In genomic region chr7:115252461-115252860, GRCh38 we compare ENCODE assay signal across 26 cellular contexts.
"Had no signal": no experiment of that assay in that cellular context is flagged by ENCODE, and none has a peak within 500 bp of the region (broad histone marks: within the 10 kb centered on the region; RNA-seq: fewer than 3 reads in every experiment).

No MANE protein-coding gene starts in this region.

- H3K27ac ChIP-seq: colonic mucosa, esophagus muscularis mucosa, foreskin keratinocyte, heart right ventricle, lower lobe of right lung, pancreas, right lobe of liver, suprapubic skin, transverse colon, vagina had no signal

- H3K36me3 ChIP-seq: colonic mucosa, esophagus muscularis mucosa, heart right ventricle, lower lobe of right lung, pancreas, right lobe of liver, suprapubic skin, transverse colon, vagina had no signal

- H3K4me1 Mint-ChIP-seq: immature natural killer cell; memory B cell; natural killer cell; stimulated activated naive CD8-positive, alpha-beta T cell treated with anti-CD3 and anti-CD28 coated beads, Interleukin-15, amount 100 ng/mL, for 72 hours had no signal

- H3K27me3 ChIP-seq: colonic mucosa, esophagus muscularis mucosa, foreskin keratinocyte, heart right ventricle, pancreas, right lobe of liver, suprapubic skin, transverse colon, vagina had no signal

- H3K27ac Mint-ChIP-seq: dendritic cell treated with granulocyte-macrophage colony-stimulating factor and Interleukin-4, amounts not matched to agents 40 ng/mL and 50 ng/mL, for 4 days; endodermal cell; immature natural killer cell; memory B cell; natural killer cell; stimulated activated naive CD8-positive, alpha-beta T cell treated with anti-CD3 and anti-CD28 coated beads, Interleukin-15, amount 100 ng/mL, for 72 hours had no signal

- H3K36me3 Mint-ChIP-seq: immature natural killer cell, memory B cell, natural killer cell had no signal

- H3K4me3 ChIP-seq: colonic mucosa, esophagus muscularis mucosa, heart right ventricle, lower lobe of right lung, pancreas, right lobe of liver, suprapubic skin, transverse colon, vagina had no signal

- H3K9me3 Mint-ChIP-seq: dendritic cell treated with granulocyte-macrophage colony-stimulating factor and Interleukin-4, amounts not matched to agents 40 ng/mL and 50 ng/mL, for 4 days; natural killer cell; stimulated activated naive CD8-positive, alpha-beta T cell treated with anti-CD3 and anti-CD28 coated beads, Interleukin-15, amount 100 ng/mL, for 72 hours had no signal

- H3K4me1 ChIP-seq: colonic mucosa, esophagus muscularis mucosa, heart right ventricle, lower lobe of right lung, pancreas, right lobe of liver, suprapubic skin, transverse colon, vagina had no signal

- H3K4me3 Mint-ChIP-seq: dendritic cell treated with granulocyte-macrophage colony-stimulating factor and Interleukin-4, amounts not matched to agents 40 ng/mL and 50 ng/mL, for 4 days; endodermal cell; immature natural killer cell; memory B cell; natural killer cell; stimulated activated naive CD8-positive, alpha-beta T cell treated with anti-CD3 and anti-CD28 coated beads, Interleukin-15, amount 100 ng/mL, for 72 hours had no signal

- ATAC-seq: foreskin keratinocyte; heart right ventricle; left ventricle myocardium superior; lower lobe of right lung; natural killer cell; pancreas; right lobe of liver; stimulated activated naive CD8-positive, alpha-beta T cell treated with anti-CD3 and anti-CD28 coated beads, Interleukin-15, amount 100 ng/mL, for 72 hours had no signal

- DNase-seq: colonic mucosa; effector CD8-positive, alpha-beta T cell; endodermal cell; foreskin keratinocyte; glutamatergic neuron; heart right ventricle; hypothalamus; immature natural killer cell; islet precursor cell; left ventricle myocardium superior; lower lobe of right lung; natural killer cell; occipital lobe; pancreas; right lobe of liver; small intestine; stimulated activated CD4-positive, alpha-beta T cell treated with anti-CD3 and anti-CD28 coated beads, Interleukin-15, amount 100 ng/mL, for 24 hours; stimulated activated CD4-positive, alpha-beta T cell treated with anti-CD3 and anti-CD28 coated beads, Interleukin-2, amount 100 ng/mL, for 48 hours; stimulated activated naive CD4-positive, alpha-beta T cell; stimulated activated naive CD8-positive, alpha-beta T cell treated with anti-CD3 and anti-CD28 coated beads, Interleukin-15, amount 100 ng/mL, for 72 hours; transverse colon had no signal

- H3K9me3 ChIP-seq: colonic mucosa, esophagus muscularis mucosa, lower lobe of right lung, pancreas, right lobe of liver, transverse colon, vagina had no signal

- H3K27me3 Mint-ChIP-seq: dendritic cell treated with granulocyte-macrophage colony-stimulating factor and Interleukin-4, amounts not matched to agents 40 ng/mL and 50 ng/mL, for 4 days; stimulated activated naive CD8-positive, alpha-beta T cell treated with anti-CD3 and anti-CD28 coated beads, Interleukin-15, amount 100 ng/mL, for 72 hours had no signal
